18 cellular contexts compared by ENCODE assay signal in genomic region chr3:63655519-63655918, GRCh38. TPM values are rescaled to one million over a fixed set of nuclear protein-coding genes. Genes with fewer than 3 reads are reported as not detected.
DNase-seq lines count a peak whose midpoint lies in the region; ATAC-seq and TF ChIP-seq lines count a peak whose summit lies in the region.
"Had no signal": no experiment of that assay in that cellular context is flagged by ENCODE, and none has a peak within 500 bp of the region (broad histone marks: within the 10 kb centered on the region; RNA-seq: fewer than 3 reads in every experiment).

No MANE protein-coding gene starts in this region.

- H3K9me3 ChIP-seq in left lung (no peaks in the 10 kb centered on the region), right lobe of liver (no peaks in the 10 kb centered on the region)

- H3K4me1 ChIP-seq in left lung (no peaks in the 10 kb centered on the region), right lobe of liver (no peaks in the 10 kb centered on the region)

- intact Hi-C loops in left lung (cut with DNase I), result no loop called here
- intact Hi-C loops in right lobe of liver (cut with DNase I), result no loop called here

- no peak for TF ChIP-seq POLR2A in right lobe of liver (IDR thresholded peaks at IDR 0.05)

- H3K27ac ChIP-seq in left lung, result no peak overlapping the region
- no peak overlapping the region for H3K27ac ChIP-seq in right lobe of liver
- H3K27ac ChIP-seq: foreskin keratinocyte had no signal

- H3K27me3 Mint-ChIP-seq in activated CD4-positive, alpha-beta T cell treated with anti-CD3 and anti-CD28 coated beads, Interleukin-2, amount 10 ng/mL, durations not matched to agents 7 days and 5 days, result no peaks in the 10 kb centered on the region
- H3K27me3 Mint-ChIP-seq: activated naive CD8-positive, alpha-beta T cell treated with anti-CD3 and anti-CD28 coated beads, Interleukin-2, amount 50 U/mL, for 24 hours; B cell had no signal

- H3K4me3 Mint-ChIP-seq in activated CD4-positive, alpha-beta T cell treated with anti-CD3 and anti-CD28 coated beads, Interleukin-2, amount 10 ng/mL, durations not matched to agents 7 days and 5 days, result no peak overlapping the region
- H3K4me3 Mint-ChIP-seq: activated CD4-positive, alpha-beta T cell treated with anti-CD3 and anti-CD28 coated beads for 36 hours; activated naive CD8-positive, alpha-beta T cell treated with anti-CD3 and anti-CD28 coated beads, Interleukin-2, amount 50 U/mL, for 24 hours; B cell; T-helper 1 cell treated with Interleukin-12 subunit alpha and Interleukin-12 subunit beta and Interleukin-4 antibody, amounts not matched to agents 30 μg/mL and 1 μg/mL, for 36 hours had no signal

- H3K36me3 ChIP-seq in left lung (no peaks in the 10 kb centered on the region), right lobe of liver (no peaks in the 10 kb centered on the region)

- no peaks in the 10 kb centered on the region for H3K4me1 Mint-ChIP-seq in activated CD4-positive, alpha-beta T cell treated with anti-CD3 and anti-CD28 coated beads, Interleukin-2, amount 10 ng/mL, durations not matched to agents 7 days and 5 days
- H3K4me1 Mint-ChIP-seq: activated CD4-positive, alpha-beta T cell treated with anti-CD3 and anti-CD28 coated beads for 36 hours; activated naive CD8-positive, alpha-beta T cell treated with anti-CD3 and anti-CD28 coated beads, Interleukin-2, amount 50 U/mL, for 24 hours; B cell had no signal

- WGBS in right lobe of liver (ENCODE audit: insufficient coverage, low coverage, low lambda C conversion rate, missing lambda C conversion rate), result 51% methylated on average over 4 of the region's 4 CpGs

- H3K4me3 ChIP-seq in left lung (no peak overlapping the region), right lobe of liver (no peak overlapping the region)

- peak; percentile 66 for ATAC-seq in left lung
- no peak for ATAC-seq in right lobe of liver
- ATAC-seq in HG03469 (IDR thresholded peaks at IDR 0.05; ENCODE audit: unreplicated experiment), result no peak
- ATAC-seq: activated CD4-positive, alpha-beta T cell treated with anti-CD3 and anti-CD28 coated beads for 36 hours; activated naive CD8-positive, alpha-beta T cell treated with anti-CD3 and anti-CD28 coated beads, Interleukin-2, amount 50 U/mL, for 24 hours; foreskin keratinocyte had no signal

- H3K27me3 ChIP-seq in left lung (no peaks in the 10 kb centered on the region), right lobe of liver (no peaks in the 10 kb centered on the region)
- H3K27me3 ChIP-seq: foreskin keratinocyte had no signal

- no peak overlapping the region for H3K27ac Mint-ChIP-seq in activated CD4-positive, alpha-beta T cell treated with anti-CD3 and anti-CD28 coated beads, Interleukin-2, amount 10 ng/mL, durations not matched to agents 7 days and 5 days
- H3K27ac Mint-ChIP-seq: activated CD4-positive, alpha-beta T cell treated with anti-CD3 and anti-CD28 coated beads for 36 hours; activated naive CD8-positive, alpha-beta T cell treated with anti-CD3 and anti-CD28 coated beads, Interleukin-2, amount 50 U/mL, for 24 hours; B cell; T-helper 1 cell treated with Interleukin-12 subunit alpha and Interleukin-12 subunit beta and Interleukin-4 antibody, amounts not matched to agents 30 μg/mL and 1 μg/mL, for 36 hours had no signal

- CTCF ChIA-PET in activated CD4-positive, alpha-beta T cell treated with anti-CD3 and anti-CD28 coated beads, Interleukin-2, amount 10 ng/mL, durations not matched to agents 7 days and 5 days (lab: Charles Lee), result no interaction called here

- H3K9me3 Mint-ChIP-seq in activated CD4-positive, alpha-beta T cell treated with anti-CD3 and anti-CD28 coated beads, Interleukin-2, amount 10 ng/mL, durations not matched to agents 7 days and 5 days, result no peaks in the 10 kb centered on the region
- H3K9me3 Mint-ChIP-seq: activated naive CD8-positive, alpha-beta T cell treated with anti-CD3 and anti-CD28 coated beads, Interleukin-2, amount 50 U/mL, for 24 hours; T-helper 1 cell treated with Interleukin-12 subunit alpha and Interleukin-12 subunit beta and Interleukin-4 antibody, amounts not matched to agents 30 μg/mL and 1 μg/mL, for 36 hours had no signal

- DNase-seq in AG08395 (ENCODE audit: low spot score) (peak; percentile 51), HS-5 (ENCODE audit: low read depth) (peak; percentile 79), astrocyte of the hippocampus (ENCODE audit: low read depth, low spot score) (peak; percentile 89), left lung (no peak), right lobe of liver (no peak)
- DNase-seq in activated naive CD4-positive, alpha-beta T cell treated with anti-CD3 and anti-CD28 coated beads, Interleukin-2, amount 50 U/mL, for 16 hours, result no peak
- DNase-seq in activated CD4-positive, alpha-beta T cell treated with anti-CD3 and anti-CD28 coated beads, Interleukin-2, amount 10 ng/mL, durations not matched to agents 7 days and 5 days, result no peak
- DNase-seq: activated CD4-positive, alpha-beta T cell treated with anti-CD3 and anti-CD28 coated beads for 36 hours; activated naive CD8-positive, alpha-beta T cell treated with anti-CD3 and anti-CD28 coated beads, Interleukin-2, amount 50 U/mL, for 24 hours; activated T-cell treated with anti-CD3 and anti-CD28 coated beads, Interleukin-2, amount 50 U/mL, for 1 hour; DMS79; NCI-H1436 had no signal

- POLR2A ChIA-PET in activated CD4-positive, alpha-beta T cell treated with anti-CD3 and anti-CD28 coated beads, Interleukin-2, amount 10 ng/mL, durations not matched to agents 7 days and 5 days (lab: Charles Lee), result no interaction called here

- H3K36me3 Mint-ChIP-seq in activated CD4-positive, alpha-beta T cell treated with anti-CD3 and anti-CD28 coated beads, Interleukin-2, amount 10 ng/mL, durations not matched to agents 7 days and 5 days (ENCODE audit: low read depth), result no peaks in the 10 kb centered on the region

- TF ChIP-seq CTCF in left lung (IDR thresholded peaks at IDR 0.05) (no peak), right lobe of liver (IDR thresholded peaks at IDR 0.05) (no peak)

RNA-seq across cellular contexts. Expression of gene SNTN, which starts 3.0 kb away (rescaled TPM):
- total RNA-seq in left lung (1 to 10 TPM in 1 of 2 donors, not detected in 1; 9.6 TPM), right lobe of liver (not detected)
- total RNA-seq in activated CD4-positive, alpha-beta T cell treated with anti-CD3 and anti-CD28 coated beads, Interleukin-2, amount 10 ng/mL, durations not matched to agents 7 days and 5 days, result not detected
- total RNA-seq: activated CD4-positive, alpha-beta T cell treated with anti-CD3 and anti-CD28 coated beads for 36 hours; B cell; dermis microvascular lymphatic vessel endothelial cell; foreskin keratinocyte; omental fat pad had no signal

Comparison
In these comparisons a context has a peak if more than half of its experiments do, and no peak if none do; other contexts are left out.
1. DNase-seq: peak in AG08395 (single experiment), HS-5 (single experiment) and astrocyte of the hippocampus (single experiment); none in left lung (0 of 2), right lobe of liver (0 of 3), activated naive CD4-positive, alpha-beta T cell treated with anti-CD3 and anti-CD28 coated beads, Interleukin-2, amount 50 U/mL, for 16 hours (single experiment) and activated CD4-positive, alpha-beta T cell treated with anti-CD3 and anti-CD28 coated beads, Interleukin-2, amount 10 ng/mL, durations not matched to agents 7 days and 5 days (single experiment).